28 cellular contexts compared by ENCODE assay signal in genomic region chr13:50326746-50327145, GRCh38.
A peak's percentile ranks its signal among the peaks of the same experiment; 100 is the strongest.
DNase-seq lines count a peak whose midpoint lies in the region; ATAC-seq and TF ChIP-seq lines count a peak whose summit lies in the region.
"Had no signal": no experiment of that assay in that cellular context is flagged by ENCODE, and none has a peak within 500 bp of the region (broad histone marks: within the 10 kb centered on the region; RNA-seq: fewer than 3 reads in every experiment).

No MANE protein-coding gene starts in this region.

- no peaks in the 10 kb centered on the region for H3K9me2 ChIP-seq in PC-3 (replicated peaks; ENCODE audit: low read length)

- no peak overlapping the region for H2AFZ ChIP-seq in PC-3 (ENCODE audit: low read length)

- DNase-seq in A172 (ENCODE audit: low spot score) (peak; percentile 68), H4 (ENCODE audit: low spot score) (peak; percentile 5), PC-3 (peak; percentile 5), fibroblast of the aortic adventitia (ENCODE audit: low read depth) (peak; percentile 46), GDM1 (lab: John Stamatoyannopoulos, UW) (no peak), posterior vena cava (ENCODE audit: low spot score) (no peak), inferior parietal cortex (ENCODE audit: extremely low spot score) (no peak)
- DNase-seq in activated CD4-positive, CD25-positive, alpha-beta regulatory T cell treated with anti-CD3 and anti-CD28 coated beads, Interleukin-2, amount 50 U/mL, for 72 hours: no peak
- DNase-seq: 8988T; activated CD4-positive, alpha-beta T cell treated with anti-CD3 and anti-CD28 coated beads, Interleukin-2, amount 50 U/mL, for 48 hours; activated CD8-positive, alpha-beta memory T cell treated with anti-CD3 and anti-CD28 coated beads, Interleukin-2, amount 50 U/mL, for 48 hours; anterior cingulate cortex; CD8-positive, alpha-beta T cell; cerebellar nuclear complex; DMS 273 treated with DMSO at 0.1 percent for 48 hours; Karpas-422; midbrain; natural killer cell; NCI-H1694 treated with DMSO at 0.1 percent for 48 hours; NCI-H2171 treated with DMSO at 0.1 percent for 48 hours; NCI-H524 treated with DMSO at 0.1 percent for 48 hours; SHP77 treated with DMSO at 0.1 percent for 48 hours; small intestine; stimulated activated CD4-positive, alpha-beta T cell treated with anti-CD3 and anti-CD28 coated beads, Interleukin-1b, Interleukin-23, amount 100 ng/mL, for 48 hours; stomach; T1000; tibial artery had no signal

- no peak overlapping the region for H3K9ac ChIP-seq in PC-3 (ENCODE audit: low read length)

- CTCF ChIA-PET in PC-3 (lab: Charles Lee): no interaction called here

- POLR2A ChIA-PET in PC-3 (lab: Charles Lee; ENCODE audit: unreplicated experiment): no interaction called here

- H3K4me3 ChIP-seq in PC-3 (ENCODE audit: low read length) (no peak overlapping the region), fibroblast of the aortic adventitia (ENCODE audit: low read depth, low read length) (no peak overlapping the region)
- H3K4me3 ChIP-seq: stomach, tibial artery had no signal

- no peaks in the 10 kb centered on the region for H3K36me3 ChIP-seq in PC-3 (ENCODE audit: low read depth, low read length)
- H3K36me3 ChIP-seq: stomach, tibial artery had no signal

- TF ChIP-seq CTCF in PC-3 (conservative IDR thresholded peaks at IDR 0.05; ENCODE audit: low read depth, low read length): no peak
- no peak for TF ChIP-seq CTCF in fibroblast of the aortic adventitia (IDR thresholded peaks at IDR 0.05; ENCODE audit: insufficient read depth, low read length)

- BruUV-seq in PC-3 (replicated peaks; lab: Mats Ljungman, UMichigan): no TSS peak

- H3K4me1 ChIP-seq in PC-3 (ENCODE audit: insufficient read depth, low read length): peaks cover 11% of the 10 kb centered on the region
- H3K4me1 ChIP-seq: stomach, tibial artery had no signal

- H3F3A ChIP-seq in PC-3 (ENCODE audit: low read length, unreplicated experiment): no peaks in the 10 kb centered on the region

- no peaks in the 10 kb centered on the region for H4K20me1 ChIP-seq in PC-3 (ENCODE audit: low read length)

- H3K79me2 ChIP-seq in PC-3 (ENCODE audit: low read length): no peaks in the 10 kb centered on the region

- H3K27me3 ChIP-seq in PC-3 (ENCODE audit: low read length): no peaks in the 10 kb centered on the region
- H3K27me3 ChIP-seq: stomach, tibial artery had no signal

- ATAC-seq in PC-3: peak; percentile 33
- ATAC-seq: CD8-positive, alpha-beta T cell; natural killer cell; WTC11 had no signal

- H3K4me2 ChIP-seq in PC-3 (ENCODE audit: low read length): no peak overlapping the region

- intact Hi-C loops in PC-3 (cut with micrococcal nuclease): no loop called here
- intact Hi-C loops in posterior vena cava (cut with DNase I): no loop called here

- no peak overlapping the region for H3K27ac ChIP-seq in PC-3 (ENCODE audit: low read length)
- H3K27ac ChIP-seq: stomach, tibial artery had no signal

- H3K9me3 ChIP-seq in PC-3 (ENCODE audit: low read length): no peaks in the 10 kb centered on the region
- H3K9me3 ChIP-seq: stomach, tibial artery had no signal

Comparison
In these comparisons a context has a peak if more than half of its experiments do, and no peak if none do; other contexts are left out.
1. DNase-seq: peak in A172 (single experiment), H4 (single experiment), PC-3 (single experiment) and fibroblast of the aortic adventitia (single experiment); none in GDM1 (single experiment), activated CD4-positive, CD25-positive, alpha-beta regulatory T cell treated with anti-CD3 and anti-CD28 coated beads, Interleukin-2, amount 50 U/mL, for 72 hours (single experiment), posterior vena cava (single experiment) and inferior parietal cortex (single experiment).